ENCODE assay signal across 8 cellular contexts in genomic region chr17:40112718-40113109, GRCh38. TPM values are rescaled to one million over a fixed set of nuclear protein-coding genes. Genes with fewer than 3 reads are reported as not detected.
DNase-seq lines count a peak whose midpoint lies in the region; ATAC-seq and TF ChIP-seq lines count a peak whose summit lies in the region.

No MANE protein-coding gene starts in this region.

- H3K4me3 Mint-ChIP-seq in endothelial cell (ENCODE audit: unreplicated experiment): peak overlapping the region; percentile 84
- H3K4me3 Mint-ChIP-seq in neural crest cell: peak overlapping the region; percentile 85

- H3K9ac ChIP-seq in NT2/D1 (ENCODE audit: insufficient read length, low read depth): peak overlapping the region; percentile 9

- no peak for DNase-seq in BE2C
- no peak for DNase-seq in NT2/D1 (ENCODE audit: low read depth, low spot score)
- DNase-seq in endothelial cell (ENCODE audit: low spot score): no peak
- no peak for DNase-seq in neural crest cell (ENCODE audit: low read depth, low spot score)
- DNase-seq in activated CD8-positive, alpha-beta memory T cell treated with anti-CD3 and anti-CD28 coated beads for 24 hours: no peak
- no peak for DNase-seq in KG1 (lab: John Stamatoyannopoulos, UW)
- no peak for DNase-seq in HuH-7.5 (ENCODE audit: low spot score)

- ATAC-seq in HG02884 (IDR thresholded peaks at IDR 0.05; ENCODE audit: unreplicated experiment): no peak

- H3K27me3 ChIP-seq in BE2C (no peaks in the 10 kb centered on the region), NT2/D1 (ENCODE audit: insufficient read depth, insufficient read length) (peaks cover 3% of the 10 kb centered on the region)

- H3K9me3 Mint-ChIP-seq in endothelial cell (ENCODE audit: unreplicated experiment) (no peaks in the 10 kb centered on the region), neural crest cell (no peaks in the 10 kb centered on the region)

- H3K36me3 ChIP-seq in BE2C: no peaks in the 10 kb centered on the region
- H3K36me3 ChIP-seq in NT2/D1 (ENCODE audit: insufficient read depth, insufficient read length, low read length): peaks cover 6% of the 10 kb centered on the region

- peaks cover 55% of the 10 kb centered on the region for H3K4me1 Mint-ChIP-seq in endothelial cell (ENCODE audit: unreplicated experiment)
- H3K4me1 Mint-ChIP-seq in neural crest cell: peaks cover 61% of the 10 kb centered on the region

- TF ChIP-seq CTCF in BE2C (IDR thresholded peaks at IDR 0.05; ENCODE audit: low read depth, low read length) (no peak), endothelial cell (IDR thresholded peaks at IDR 0.05; ENCODE audit: unreplicated experiment) (no peak), neural crest cell (conservative IDR thresholded peaks at IDR 0.05) (no peak)

- peaks cover 15% of the 10 kb centered on the region for H3K27me3 Mint-ChIP-seq in endothelial cell (ENCODE audit: unreplicated experiment)
- peaks cover 4% of the 10 kb centered on the region for H3K27me3 Mint-ChIP-seq in neural crest cell (ENCODE audit: low read depth)

- H3K9me3 ChIP-seq in BE2C: no peaks in the 10 kb centered on the region
- no peaks in the 10 kb centered on the region for H3K9me3 ChIP-seq in NT2/D1 (ENCODE audit: insufficient read depth, low read length)

- peaks cover 37% of the 10 kb centered on the region for H3K4me1 ChIP-seq in BE2C
- H3K4me1 ChIP-seq in NT2/D1 (ENCODE audit: insufficient read depth, insufficient read length): peaks cover 28% of the 10 kb centered on the region

- H3K36me3 Mint-ChIP-seq in endothelial cell (ENCODE audit: low read depth, unreplicated experiment): no peaks in the 10 kb centered on the region
- no peaks in the 10 kb centered on the region for H3K36me3 Mint-ChIP-seq in neural crest cell (ENCODE audit: low read depth)

- H3K4me3 ChIP-seq in BE2C (ENCODE audit: low read depth, low read length) (0 out of 2 replicates have a peak overlapping the region, but pooled peaks have one; percentile 1), NT2/D1 (ENCODE audit: insufficient read length, low read depth) (no peak overlapping the region)

- H3K27ac Mint-ChIP-seq in endothelial cell (ENCODE audit: unreplicated experiment): peak overlapping the region; percentile 97
- H3K27ac Mint-ChIP-seq in neural crest cell (ENCODE audit: unreplicated experiment): peak overlapping the region; percentile 12

RNA-seq across cellular contexts. Expression of gene MSL1, which starts 9.1 kb away (rescaled TPM):
- 119 TPM for polyA plus RNA-seq in BE2C (2012; ENCODE audit: insufficient read depth, insufficient read length, low read depth)
- total RNA-seq in endothelial cell (ENCODE audit: unreplicated experiment) (96.2 TPM), neural crest cell (147 and 153 TPM in 2 replicates)

RNA-seq across cellular contexts. Expression of gene NR1D1, which starts 12.3 kb away (rescaled TPM):
- 24.5 TPM for polyA plus RNA-seq in BE2C (2012; ENCODE audit: insufficient read depth, insufficient read length, low read depth)
- total RNA-seq in endothelial cell (ENCODE audit: unreplicated experiment) (2.6 TPM), neural crest cell (2.5 and 2.8 TPM in 2 replicates)

RNA-seq across cellular contexts. Expression of gene CASC3, which starts 27.6 kb away (rescaled TPM):
- polyA plus RNA-seq in BE2C (2012; ENCODE audit: insufficient read depth, insufficient read length, low read depth): 128 TPM
- total RNA-seq in endothelial cell (ENCODE audit: unreplicated experiment) (96.4 TPM), neural crest cell (130 and 138 TPM in 2 replicates)

RNA-seq across cellular contexts. Expression of gene THRA, which starts 49.9 kb away (rescaled TPM):
- 233 TPM for polyA plus RNA-seq in BE2C (2012; ENCODE audit: insufficient read depth, insufficient read length, low read depth)
- total RNA-seq in endothelial cell (ENCODE audit: unreplicated experiment) (13.6 TPM), neural crest cell (15.0 and 15.3 TPM in 2 replicates)

RNA-seq across cellular contexts. Expression of gene MED24, which starts 58.5 kb away (rescaled TPM):
- polyA plus RNA-seq in BE2C (2012; ENCODE audit: insufficient read depth, insufficient read length, low read depth): 173 TPM
- 111 TPM for total RNA-seq in endothelial cell (ENCODE audit: unreplicated experiment)
- total RNA-seq in neural crest cell: 147 and 154 TPM in 2 replicates
